In genomic region chr9:5442400-5443011, GRCh38 we compare ENCODE assay signal across 8 cellular contexts. TPM values are rescaled to one million over a fixed set of nuclear protein-coding genes. Genes with fewer than 3 reads are reported as not detected.
A peak's percentile ranks its signal among the peaks of the same experiment; 100 is the strongest.
DNase-seq lines count a peak whose midpoint lies in the region; ATAC-seq and TF ChIP-seq lines count a peak whose summit lies in the region.

No MANE protein-coding gene starts in this region.

- 50% methylated on average over 2 of the region's 2 CpGs for WGBS in hepatocyte (ENCODE audit: low lambda C conversion rate, missing lambda C conversion rate)

- H3K27me3 ChIP-seq in hepatocyte = no peaks in the 10 kb centered on the region

- peak; percentile 47 for DNase-seq in stimulated activated CD4-positive, alpha-beta T cell treated with anti-CD3 and anti-CD28 coated beads, Interleukin-4, amount 100 ng/mL, for 24 hours
- no peak for DNase-seq in stimulated activated CD4-positive, alpha-beta T cell treated with anti-CD3 and anti-CD28 coated beads, Interleukin-4, amount 100 ng/mL, for 4 hours
- DNase-seq in NCI-H1694 (lab: John Stamatoyannopoulos, UW) = peak; percentile 22
- peak; percentile 67 for DNase-seq in hepatocyte (ENCODE audit: low spot score)
- DNase-seq in stromal cell of bone marrow (ENCODE audit: low read depth) = peak; percentile 47
- DNase-seq in KG1 (lab: John Stamatoyannopoulos, UW) = no peak

- H3K36me3 ChIP-seq in hepatocyte (replicated peaks; ENCODE audit: insufficient read depth, low read depth) = no peaks in the 10 kb centered on the region

- H3K4me1 ChIP-seq in hepatocyte (ENCODE audit: insufficient read depth) = peaks cover 6% of the 10 kb centered on the region

- no peaks in the 10 kb centered on the region for H3K9me3 ChIP-seq in hepatocyte (ENCODE audit: low read depth)

- ATAC-seq in GM18519 (IDR thresholded peaks at IDR 0.05; ENCODE audit: low FRiP score, unreplicated experiment) = no peak

- no peaks in the 10 kb centered on the region for H3K79me2 ChIP-seq in hepatocyte

- H2AFZ ChIP-seq in hepatocyte = no peak overlapping the region

- H3K4me3 ChIP-seq in WI38 (ENCODE audit: low read depth, low read length) = no peak overlapping the region
- H3K4me3 ChIP-seq in hepatocyte = no peak overlapping the region

- TF ChIP-seq CTCF in WI38 (IDR thresholded peaks at IDR 0.05; ENCODE audit: low read depth, low read length) (peak; percentile 34), hepatocyte (IDR thresholded peaks at IDR 0.05; ENCODE audit: poor library complexity) (peak; percentile 52)

- no peak overlapping the region for H3K4me2 ChIP-seq in hepatocyte

- no peak overlapping the region for H3K27ac ChIP-seq in hepatocyte

- no peaks in the 10 kb centered on the region for H3K9me2 ChIP-seq in hepatocyte (replicated peaks; ENCODE audit: insufficient read depth)

- no peaks in the 10 kb centered on the region for H4K20me1 ChIP-seq in hepatocyte (ENCODE audit: insufficient read depth, poor library complexity, severe bottlenecking)

RNA-seq across cellular contexts. Expression of gene PLGRKT, which starts 4.8 kb away (rescaled TPM):
- total RNA-seq in hepatocyte = 18.0 and 18.3 TPM in 2 replicates
- polyA plus RNA-seq in hepatocyte = 13.6 and 16.2 TPM in 2 replicates

RNA-seq across cellular contexts. Expression of gene CD274, which starts 7.8 kb away (rescaled TPM):
- total RNA-seq in hepatocyte = 0.07 TPM in 1 of 2 replicates, not detected in the other
- polyA plus RNA-seq in hepatocyte = not detected in 2 replicates

Comparison
In these comparisons a context has a peak if more than half of its experiments do, and no peak if none do; other contexts are left out.
1. DNase-seq: peak in stimulated activated CD4-positive, alpha-beta T cell treated with anti-CD3 and anti-CD28 coated beads, Interleukin-4, amount 100 ng/mL, for 24 hours (single experiment), NCI-H1694 (single experiment), hepatocyte (single experiment) and stromal cell of bone marrow (single experiment); none in stimulated activated CD4-positive, alpha-beta T cell treated with anti-CD3 and anti-CD28 coated beads, Interleukin-4, amount 100 ng/mL, for 4 hours (0 of 2) and KG1 (single experiment).